9 cellular contexts compared by ENCODE assay signal in genomic region chr14:68312884-68313725, GRCh38.
DNase-seq lines count a peak whose midpoint lies in the region; ATAC-seq and TF ChIP-seq lines count a peak whose summit lies in the region.
"Had no signal": no experiment of that assay in that cellular context is flagged by ENCODE, and none has a peak within 500 bp of the region (broad histone marks: within the 10 kb centered on the region; RNA-seq: fewer than 3 reads in every experiment).

No MANE protein-coding gene starts in this region.

- no peak for TF ChIP-seq EP300 in upper lobe of left lung (IDR thresholded peaks at IDR 0.05)

- no peak overlapping the region for H3K4me2 ChIP-seq in MM.1S (ENCODE audit: low read depth, low read length)

- CTCF ChIA-PET in activated CD4-positive, alpha-beta T cell treated with anti-CD3 and anti-CD28 coated beads for 36 hours (lab: Charles Lee), result interaction anchor here (0.6 to 1.5 kb wide), 7 partner anchors 15 to 502 kb away, joined by 3 to 7 read pairs (median 3); no protein-coding TSS in a partner anchor

- H3K9me3 ChIP-seq in MM.1S (replicated peaks; ENCODE audit: insufficient read depth, low read length), result no peaks in the 10 kb centered on the region
- no peaks in the 10 kb centered on the region for H3K9me3 ChIP-seq in upper lobe of left lung
- no peaks in the 10 kb centered on the region for H3K9me3 ChIP-seq in colonic mucosa

- peaks cover 13% of the 10 kb centered on the region; the same call in 1 of the 2 replicates for H3K4me1 ChIP-seq in MM.1S (ENCODE audit: low read length)
- H3K4me1 ChIP-seq in upper lobe of left lung, result peaks cover 0 to 6% (median 2%) of the 10 kb centered on the region in 4 donors
- H3K4me1 ChIP-seq in colonic mucosa, result no peaks in the 10 kb centered on the region

- intact Hi-C loops in activated CD4-positive, alpha-beta T cell treated with anti-CD3 and anti-CD28 coated beads for 36 hours (cut with DNase I, micrococcal nuclease), result loop anchor here (1.0 to 2.0 kb wide), 2 partner anchors 28 to 56 kb away; no protein-coding TSS in a partner anchor
- intact Hi-C loops in colonic mucosa (cut with DNase I), result no loop called here

- H3K36me3 Mint-ChIP-seq in activated CD4-positive, alpha-beta T cell treated with anti-CD3 and anti-CD28 coated beads for 36 hours (ENCODE audit: low read depth), result peaks cover 3% of the 10 kb centered on the region

- no peak overlapping the region for H3K27ac ChIP-seq in MM.1S (ENCODE audit: low read length)
- no peak overlapping the region for H3K27ac ChIP-seq in upper lobe of left lung
- H3K27ac ChIP-seq in colonic mucosa, result no peak overlapping the region
- H3K27ac ChIP-seq: cardiac muscle cell had no signal

- no peaks in the 10 kb centered on the region for H3K27me3 Mint-ChIP-seq in activated CD4-positive, alpha-beta T cell treated with anti-CD3 and anti-CD28 coated beads for 36 hours

- DNase-seq in activated CD4-positive, alpha-beta T cell treated with anti-CD3 and anti-CD28 coated beads for 36 hours, result peak; percentile 71
- no peak for DNase-seq in activated CD4-positive, alpha-beta T cell treated with anti-CD3 and anti-CD28 coated beads for 4 hours
- peak; percentile 14 for DNase-seq in MM.1S
- peak; percentile 22 for DNase-seq in stimulated activated CD4-positive, alpha-beta T cell treated with anti-CD3 and anti-CD28 coated beads, Interleukin-4, amount 100 ng/mL, for 1 hour
- DNase-seq in upper lobe of left lung, result no peak
- DNase-seq in colonic mucosa, result no peak
- DNase-seq in NCI-H2107 treated with DMSO at 0.1 percent for 48 hours (lab: John Stamatoyannopoulos, UW; ENCODE audit: unreplicated experiment), result no peak

- no peak overlapping the region for H3K27ac Mint-ChIP-seq in activated CD4-positive, alpha-beta T cell treated with anti-CD3 and anti-CD28 coated beads for 36 hours

- H3K9me2 ChIP-seq in MM.1S (replicated peaks; ENCODE audit: insufficient read depth, low read length), result no peaks in the 10 kb centered on the region

- no peak for TF ChIP-seq POLR2A in upper lobe of left lung (IDR thresholded peaks at IDR 0.05)

- 88% methylated on average over 9 of the region's 9 CpGs for WGBS in upper lobe of left lung, 2 donors

- no peak overlapping the region for H2AFZ ChIP-seq in MM.1S (ENCODE audit: low read length)

- H3K27me3 ChIP-seq in MM.1S (replicated peaks; ENCODE audit: insufficient read depth, low read length), result no peaks in the 10 kb centered on the region
- H3K27me3 ChIP-seq in upper lobe of left lung, result no peaks in the 10 kb centered on the region
- H3K27me3 ChIP-seq in colonic mucosa, result no peaks in the 10 kb centered on the region
- H3K27me3 ChIP-seq: cardiac muscle cell had no signal

- POLR2A ChIA-PET in activated CD4-positive, alpha-beta T cell treated with anti-CD3 and anti-CD28 coated beads for 36 hours (lab: Charles Lee), result interaction anchor here (0.6 to 1.0 kb wide), 3 partner anchors 252 to 472 kb away, joined by 5 to 10 read pairs (median 6); no protein-coding TSS in a partner anchor

- no peaks in the 10 kb centered on the region for H3F3A ChIP-seq in MM.1S (ENCODE audit: insufficient read depth, low read length)

- H3K9me3 Mint-ChIP-seq in activated CD4-positive, alpha-beta T cell treated with anti-CD3 and anti-CD28 coated beads for 36 hours (ENCODE audit: low read depth), result no peaks in the 10 kb centered on the region

- no peak overlapping the region for H3K4me3 Mint-ChIP-seq in activated CD4-positive, alpha-beta T cell treated with anti-CD3 and anti-CD28 coated beads for 36 hours

- H3K9ac ChIP-seq in MM.1S (ENCODE audit: low read length) (no peak overlapping the region), colonic mucosa (ENCODE audit: low read depth in 2 of 2, low read length in 2 of 2) (no peak overlapping the region)

- H3K79me2 ChIP-seq in MM.1S (ENCODE audit: low read length), result no peaks in the 10 kb centered on the region

- TF ChIP-seq CTCF in MM.1S (IDR thresholded peaks at IDR 0.05; ENCODE audit: low read length) (no peak), upper lobe of left lung (IDR thresholded peaks at IDR 0.05) (no peak), colonic mucosa (IDR thresholded peaks at IDR 0.05) (no peak)

- H3K4me1 Mint-ChIP-seq in activated CD4-positive, alpha-beta T cell treated with anti-CD3 and anti-CD28 coated beads for 36 hours, result peaks cover 30% of the 10 kb centered on the region

- H3K36me3 ChIP-seq in MM.1S (replicated peaks; ENCODE audit: insufficient read depth, low read length), result no peaks in the 10 kb centered on the region
- H3K36me3 ChIP-seq in upper lobe of left lung, result no peaks in the 10 kb centered on the region
- no peaks in the 10 kb centered on the region for H3K36me3 ChIP-seq in colonic mucosa
- H3K36me3 ChIP-seq: cardiac muscle cell had no signal

- H3K4me3 ChIP-seq in MM.1S (ENCODE audit: low read length) (no peak overlapping the region), upper lobe of left lung (no peak overlapping the region), colonic mucosa (no peak overlapping the region)
- H3K4me3 ChIP-seq: cardiac muscle cell had no signal

- H4K20me1 ChIP-seq in MM.1S (ENCODE audit: insufficient read depth, low read length), result no peaks in the 10 kb centered on the region

- peak; percentile 93 for ATAC-seq in activated CD4-positive, alpha-beta T cell treated with anti-CD3 and anti-CD28 coated beads for 36 hours
- peak; percentile 92 for ATAC-seq in HG02588 (IDR thresholded peaks at IDR 0.05; ENCODE audit: unreplicated experiment)
- ATAC-seq in upper lobe of left lung (ENCODE audit: low FRiP score in 2 of 2), result no peak

Comparison
In these comparisons a context has a peak if more than half of its experiments do, and no peak if none do; other contexts are left out.
1. DNase-seq: peak in activated CD4-positive, alpha-beta T cell treated with anti-CD3 and anti-CD28 coated beads for 36 hours (single experiment), MM.1S (single experiment) and stimulated activated CD4-positive, alpha-beta T cell treated with anti-CD3 and anti-CD28 coated beads, Interleukin-4, amount 100 ng/mL, for 1 hour (single experiment); none in activated CD4-positive, alpha-beta T cell treated with anti-CD3 and anti-CD28 coated beads for 4 hours (0 of 2), upper lobe of left lung (0 of 2), colonic mucosa (single experiment) and NCI-H2107 treated with DMSO at 0.1 percent for 48 hours (single experiment).
2. ATAC-seq: peak in activated CD4-positive, alpha-beta T cell treated with anti-CD3 and anti-CD28 coated beads for 36 hours (single experiment) and HG02588 (single experiment); none in upper lobe of left lung (0 of 2).